ENCODE assay signal across 29 cellular contexts in the genomic region with DNA sequence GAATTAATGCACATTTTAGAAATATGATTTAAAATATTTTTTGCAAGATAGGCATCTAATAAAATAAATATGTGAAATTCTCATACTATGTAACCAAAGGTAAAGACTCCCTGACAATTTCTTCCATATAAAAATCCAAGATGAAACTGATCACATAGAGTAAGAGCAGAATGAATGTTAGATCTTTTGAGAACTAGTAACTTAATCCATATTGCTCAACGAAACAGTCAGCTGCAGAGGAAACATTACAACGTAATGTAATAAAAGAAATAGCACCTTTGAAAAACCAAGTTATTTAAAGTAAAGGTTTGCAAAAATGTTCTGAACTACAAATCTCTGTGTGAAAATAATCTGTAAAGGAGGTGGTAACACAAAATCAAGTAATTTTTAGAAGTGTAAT.
"Had no signal": no experiment of that assay in that cellular context is flagged by ENCODE, and none has a peak within 500 bp of the region (broad histone marks: within the 10 kb centered on the region; RNA-seq: fewer than 3 reads in every experiment).

No MANE protein-coding gene starts in this region.

- H3K4me2 ChIP-seq: neural progenitor cell had no signal

- H3K9ac ChIP-seq: neural progenitor cell, parathyroid adenoma had no signal

- H3K9me3 Mint-ChIP-seq: naive thymus-derived CD4-positive, alpha-beta T cell; natural killer cell; nephron; neural progenitor cell; stimulated activated effector memory CD8-positive, alpha-beta T cell treated with anti-CD3 and anti-CD28 coated beads, Interleukin-12 subunit alpha, Interleukin-12 subunit beta, amount 100 ng/mL, for 72 hours; stimulated activated naive B cell treated with anti-CD40 and anti-IgM and Interleukin-4, amounts not matched to agents 10 μg/mL and 1 μg/mL and 100 μg/mL, for 72 hours; stimulated activated naive CD8-positive, alpha-beta T cell treated with anti-CD3 and anti-CD28 coated beads, Interleukin-15, amount 100 ng/mL, for 72 hours had no signal

- H3K27ac ChIP-seq: neural progenitor cell, ovary, parathyroid adenoma, psoas muscle, right lobe of liver, sigmoid colon, skin epidermis, suprapubic skin, testis, tibial artery, transverse colon, upper lobe of right lung, uterus had no signal

- H2AFZ ChIP-seq: neural progenitor cell, parathyroid adenoma had no signal

- H3K27ac Mint-ChIP-seq: neural progenitor cell; stimulated activated effector memory CD8-positive, alpha-beta T cell treated with anti-CD3 and anti-CD28 coated beads, Interleukin-12 subunit alpha, Interleukin-12 subunit beta, amount 100 ng/mL, for 72 hours; stimulated activated naive B cell treated with anti-CD40 and anti-IgM and Interleukin-4, amounts not matched to agents 10 μg/mL and 1 μg/mL and 100 μg/mL, for 72 hours had no signal

- H3K36me3 ChIP-seq: neural progenitor cell, ovary, right lobe of liver, suprapubic skin, transverse colon, upper lobe of right lung, uterus had no signal

- H3K9me3 ChIP-seq: ovary, psoas muscle, right lobe of liver, sigmoid colon, suprapubic skin, testis, tibial artery, transverse colon, upper lobe of right lung, uterus had no signal

- H3K4me3 ChIP-seq: neural progenitor cell, ovary, psoas muscle, right lobe of liver, sigmoid colon, skin epidermis, suprapubic skin, testis, tibial artery, transverse colon, upper lobe of right lung, uterus had no signal

- H3K4me1 Mint-ChIP-seq: stimulated activated effector memory CD8-positive, alpha-beta T cell treated with anti-CD3 and anti-CD28 coated beads, Interleukin-12 subunit alpha, Interleukin-12 subunit beta, amount 100 ng/mL, for 72 hours had no signal

- H3K27me3 ChIP-seq: neural progenitor cell, ovary, right lobe of liver, sigmoid colon, suprapubic skin, testis, tibial artery, transverse colon, upper lobe of right lung, uterus had no signal

- DNase-seq: naive thymus-derived CD4-positive, alpha-beta T cell; natural killer cell; occipital lobe; ovary; posterior cingulate gyrus; psoas muscle; right cardiac atrium; right lobe of liver; sigmoid colon; stimulated activated CD4-positive, alpha-beta T cell treated with anti-CD3 and anti-CD28 coated beads, Interleukin-15, amount 100 ng/mL, for 24 hours; stimulated activated CD4-positive, alpha-beta T cell treated with anti-CD3 and anti-CD28 coated beads, Interleukin-2, amount 100 ng/mL, for 24 hours; stimulated activated CD4-positive, alpha-beta T cell treated with anti-CD3 and anti-CD28 coated beads, Interleukin-2, amount 100 ng/mL, for 48 hours; stimulated activated CD4-positive, alpha-beta T cell treated with anti-CD3 and anti-CD28 coated beads, Interleukin-4, amount 100 ng/mL, for 24 hours; stimulated activated naive B cell treated with anti-CD40 and anti-IgM and Interleukin-4, amounts not matched to agents 10 μg/mL and 1 μg/mL and 100 μg/mL, for 72 hours; stimulated activated naive CD8-positive, alpha-beta T cell treated with anti-CD3 and anti-CD28 coated beads, Interleukin-15, amount 100 ng/mL, for 72 hours; stimulated activated naive CD8-positive, alpha-beta T cell treated with anti-CD3 and anti-CD28 coated beads, Interleukin-15, Interleukin-2, amounts not matched to agents 100 U/mL and 50 U/mL, for 24 hours; substantia nigra; testis; tibial artery; transverse colon; upper lobe of right lung; uterus had no signal

- H3K79me2 ChIP-seq: parathyroid adenoma had no signal

- H3K27me3 Mint-ChIP-seq: progenitor cell of endocrine pancreas; stimulated activated naive B cell treated with anti-CD40 and anti-IgM and Interleukin-4, amounts not matched to agents 10 μg/mL and 1 μg/mL and 100 μg/mL, for 72 hours; stimulated activated naive CD8-positive, alpha-beta T cell treated with anti-CD3 and anti-CD28 coated beads, Interleukin-15, amount 100 ng/mL, for 72 hours had no signal

- H3K4me1 ChIP-seq: neural progenitor cell, parathyroid adenoma, right lobe of liver, sigmoid colon, suprapubic skin, testis, tibial artery, transverse colon, upper lobe of right lung, uterus had no signal

- H3K36me3 Mint-ChIP-seq: naive thymus-derived CD4-positive, alpha-beta T cell; natural killer cell; neural progenitor cell; stimulated activated effector memory CD8-positive, alpha-beta T cell treated with anti-CD3 and anti-CD28 coated beads, Interleukin-12 subunit alpha, Interleukin-12 subunit beta, amount 100 ng/mL, for 72 hours; stimulated activated naive B cell treated with anti-CD40 and anti-IgM and Interleukin-4, amounts not matched to agents 10 μg/mL and 1 μg/mL and 100 μg/mL, for 72 hours had no signal

- H3K4me3 Mint-ChIP-seq: natural killer cell; nephron; neural progenitor cell; stimulated activated effector memory CD8-positive, alpha-beta T cell treated with anti-CD3 and anti-CD28 coated beads, Interleukin-12 subunit alpha, Interleukin-12 subunit beta, amount 100 ng/mL, for 72 hours; stimulated activated naive B cell treated with anti-CD40 and anti-IgM and Interleukin-4, amounts not matched to agents 10 μg/mL and 1 μg/mL and 100 μg/mL, for 72 hours; stimulated activated naive CD8-positive, alpha-beta T cell treated with anti-CD3 and anti-CD28 coated beads, Interleukin-15, amount 100 ng/mL, for 72 hours had no signal
